Comparison of ENCODE assay signal across 23 cellular contexts in the genomic region with DNA sequence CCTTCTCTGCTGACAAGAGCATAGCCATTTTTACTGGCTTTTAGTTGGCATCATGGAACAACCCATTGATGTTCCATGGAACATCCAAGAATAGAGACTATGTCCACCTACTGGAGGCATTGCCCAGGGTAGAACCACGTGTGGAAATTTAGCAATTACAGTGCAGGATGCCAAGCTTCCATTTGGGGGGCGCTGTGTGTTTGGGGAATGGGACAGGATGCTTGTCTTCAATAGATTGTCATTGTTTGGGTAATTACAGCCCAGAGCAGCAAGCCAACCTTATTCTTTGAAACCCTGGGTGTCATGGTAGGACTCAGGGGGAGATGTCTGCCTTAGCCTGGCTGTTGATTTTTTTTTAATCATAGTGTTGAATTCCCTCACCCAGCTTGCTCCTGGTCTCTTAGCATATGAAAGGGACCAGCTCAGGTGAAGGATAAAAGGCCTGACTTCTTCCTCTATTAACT.
DNase-seq lines count a peak whose midpoint lies in the region; ATAC-seq, FAIRE-seq and TF ChIP-seq lines count a peak whose summit lies in the region.
"Had no signal": no experiment of that assay in that cellular context is flagged by ENCODE, and none has a peak within 500 bp of the region (broad histone marks: within the 10 kb centered on the region; RNA-seq: fewer than 3 reads in every experiment).

No MANE protein-coding gene starts in this region.

- RAD21 ChIA-PET in GM12878 (lab: Charles Lee; ENCODE audit: unreplicated experiment), result interaction anchor here (0.6 to 4.3 kb wide), 5 partner anchors 19 to 119 kb away, joined by 3 to 60 read pairs (median 3); no protein-coding TSS in a partner anchor

- peaks cover 83% of the 10 kb centered on the region for H3K36me3 ChIP-seq in DND-41 (ENCODE audit: insufficient read depth, low read length)
- no peaks in the 10 kb centered on the region for H3K36me3 ChIP-seq in H7 (replicated peaks; ENCODE audit: control insufficient read depth, insufficient read depth, low read length)
- peaks cover 15 to 37% of the 10 kb centered on the region in 2 experiments for H3K36me3 ChIP-seq in GM12878 (ENCODE audit: control insufficient read depth in 2 of 2, insufficient read depth in 2 of 2, low read length in 1 of 2)
- H3K36me3 ChIP-seq: thyroid gland had no signal

- H3K4me3 ChIP-seq in DND-41 (ENCODE audit: low read depth in 1 of 2, low read length in 2 of 2) (no peak overlapping the region), H7 (ENCODE audit: insufficient read depth, low read depth, low read length) (no peak overlapping the region), GM12878 (no peak overlapping the region)
- H3K4me3 ChIP-seq: BLaER1 treated with 17β-estradiol and CSF1 and Interleukin-3, amounts not matched to agents 10 nM and 100 nM; mucosa of descending colon; thyroid gland had no signal

- SMC1A ChIA-PET in GM12878 (lab: Charles Lee; ENCODE audit: uncharacterized antibody, unreplicated experiment), result interaction anchor here (1.1 to 16.6 kb wide), 8 partner anchors 10 to 89 kb away, joined by 3 to 368 read pairs (median 29); no protein-coding TSS in a partner anchor

- H3K27ac ChIP-seq in DND-41 (ENCODE audit: low read length) (no peak overlapping the region), GM12878 (ENCODE audit: control insufficient read depth, insufficient read depth) (no peak overlapping the region)
- H3K27ac ChIP-seq: BLaER1 treated with 17β-estradiol and CSF1 and Interleukin-3, amounts not matched to agents 10 nM and 100 nM; thyroid gland had no signal

- H3K79me2 ChIP-seq in DND-41 (ENCODE audit: insufficient read depth, low read length) (peaks cover 5% of the 10 kb centered on the region; the same call in 1 of the 2 replicates), GM12878 (ENCODE audit: control insufficient read depth, insufficient read depth, low read length) (peaks cover 11% of the 10 kb centered on the region)

- no peak for FAIRE-seq in GM12878 (lab: Jason Lieb, UNC)
- FAIRE-seq: HTR-8/SVneo had no signal

- TF ChIP-seq POLR2A in GM12878 (IDR thresholded peaks at IDR 0.05; ENCODE audit: low read depth, low read length), result no peak

- H3K9me3 ChIP-seq in DND-41 (ENCODE audit: insufficient read depth, low read length, severe bottlenecking), result no peaks in the 10 kb centered on the region
- H3K9me3 ChIP-seq in GM12878 (replicated peaks; ENCODE audit: control insufficient read depth, insufficient read depth, low read length), result no peaks in the 10 kb centered on the region
- H3K9me3 ChIP-seq: mucosa of descending colon, SK-N-SH, thyroid gland had no signal

- H2AFZ ChIP-seq in DND-41 (ENCODE audit: low read depth, low read length), result no peak overlapping the region
- no peak overlapping the region for H2AFZ ChIP-seq in GM12878 (ENCODE audit: control insufficient read depth, low read depth, low read length)

- peaks cover 12% of the 10 kb centered on the region; the same call in 1 of the 2 replicates for H4K20me1 ChIP-seq in DND-41 (ENCODE audit: insufficient read depth, low read length)
- no peaks in the 10 kb centered on the region for H4K20me1 ChIP-seq in GM12878 (ENCODE audit: control insufficient read depth, insufficient read depth)

- H3K4me1 ChIP-seq in DND-41 (ENCODE audit: insufficient read depth, low read length) (no peaks in the 10 kb centered on the region), GM12878 (ENCODE audit: control insufficient read depth, insufficient read depth, low read length) (peaks cover 42% of the 10 kb centered on the region)
- H3K4me1 ChIP-seq: thyroid gland had no signal

- in situ Hi-C loops in GM12878 (cut with MboI), result no loop called here

- CTCF ChIA-PET in GM12878 (lab: Yijun Ruan, JAX), result no interaction called here

- 100% methylated on average over 2 of the region's 2 CpGs for WGBS in GM12878 (ENCODE audit: insufficient coverage, insufficient replicate concordance, low lambda C conversion rate, missing lambda C conversion rate)

- TF ChIP-seq RAD21 in GM12878 (IDR thresholded peaks at IDR 0.05; ENCODE audit: insufficient read depth, low read depth, low read length), result peak; percentile 31; the same call in 1 of the 2 replicates

- DNase-seq in DND-41 (no peak), H7 (peak; percentile 74), GM12878 (ENCODE audit: low read depth, low spot score) (no peak), iPS-NIHi11 (ENCODE audit: low spot score) (peak; percentile 44), HCEC 1CT (no peak), C1 segment of cervical spinal cord (lab: John Stamatoyannopoulos, UW) (no peak)
- DNase-seq: activated CD4-positive, alpha-beta T cell treated with anti-CD3 and anti-CD28 coated beads for 48 hours; activated naive CD4-positive, alpha-beta T cell treated with anti-CD3 and anti-CD28 coated beads, Interleukin-2, amount 50 U/mL, for 16 hours; anterior cingulate cortex; GOT3; mucosa of descending colon; NCI-H1694; NCI-H2171; NCI-H526; nephron progenitor cell; SK-N-SH; stimulated activated CD4-positive, alpha-beta T cell treated with anti-CD3 and anti-CD28 coated beads, Interleukin-15, amount 100 ng/mL, for 24 hours; T-helper 2 cell had no signal

- intact Hi-C loops in GM12878 (cut with micrococcal nuclease; ENCODE audit: unreplicated experiment), result loop anchor here (5.0 kb wide), 1 partner anchor 41 kb away; no protein-coding TSS in a partner anchor

- ATAC-seq in DND-41 (ENCODE audit: insufficient read depth, low read depth), result no peak
- ATAC-seq in GM12878, result no peak
- no peak for ATAC-seq in GM21529 (IDR thresholded peaks at IDR 0.05; ENCODE audit: unreplicated experiment)
- no peak for ATAC-seq in HG03045 (IDR thresholded peaks at IDR 0.05; ENCODE audit: unreplicated experiment)
- ATAC-seq: mucosa of descending colon had no signal

- H3K4me2 ChIP-seq in DND-41 (ENCODE audit: insufficient read depth, low read length), result no peak overlapping the region
- no peak overlapping the region for H3K4me2 ChIP-seq in GM12878 (ENCODE audit: control insufficient read depth, insufficient read depth)
- H3K4me2 ChIP-seq: SK-N-SH had no signal

- peak; percentile 16 for TF ChIP-seq CTCF in DND-41 (IDR thresholded peaks at IDR 0.05; ENCODE audit: borderline replicate concordance, extremely low read depth, low read length, poor library complexity, severe bottlenecking)
- TF ChIP-seq CTCF in GM12878 (IDR thresholded peaks at IDR 0.05 in 2 of 3, conservative IDR thresholded peaks at IDR 0.05 in 1 of 3; ENCODE audit: control insufficient read depth in 2 of 3, extremely low read depth in 1 of 3, insufficient read depth in 1 of 3, low read depth in 3 of 3, low read length in 3 of 3), result no peak; a peak in 1 of 6 replicates

- POLR2A ChIA-PET in GM12878 (lab: Charles Lee), result no interaction called here

- no peak overlapping the region for H3K9ac ChIP-seq in DND-41 (ENCODE audit: low read depth, low read length)
- no peak overlapping the region for H3K9ac ChIP-seq in GM12878 (ENCODE audit: control insufficient read depth, insufficient read depth, low read length)
- H3K9ac ChIP-seq: BLaER1 treated with 17β-estradiol and CSF1 and Interleukin-3, amounts not matched to agents 10 nM and 100 nM; SK-N-SH had no signal

- BruUV-seq in GM12878 (replicated peaks; lab: Mats Ljungman, UMichigan), result no TSS peak

- TF ChIP-seq EP300 in GM12878 (IDR thresholded peaks at IDR 0.05; ENCODE audit: borderline replicate concordance in 1 of 2, control insufficient read depth in 1 of 2, low read depth in 2 of 2, low read length in 2 of 2), result no peak

- no peaks in the 10 kb centered on the region for H3K27me3 ChIP-seq in DND-41 (ENCODE audit: insufficient read depth, low read length, poor library complexity)
- no peaks in the 10 kb centered on the region for H3K27me3 ChIP-seq in H7 (ENCODE audit: control insufficient read depth, insufficient read depth, low read length)
- H3K27me3 ChIP-seq in GM12878 (replicated peaks in 1 of 2; ENCODE audit: control insufficient read depth in 2 of 2, insufficient read depth in 2 of 2, low read length in 1 of 2), result no peaks in the 10 kb centered on the region
- H3K27me3 ChIP-seq: BLaER1 treated with 17β-estradiol and CSF1 and Interleukin-3, amounts not matched to agents 10 nM and 100 nM; thyroid gland had no signal

TF ChIP-seq in GM12878, 131 proteins besides CTCF, POLR2A, EP300 and RAD21 (continues in another document):
- no peak for TF ChIP-seq ZBED1 (IDR thresholded peaks at IDR 0.05; ENCODE audit: borderline replicate concordance)
- no peak for TF ChIP-seq IKZF1 (conservative IDR thresholded peaks at IDR 0.05)
- TF ChIP-seq, protein P1, sequence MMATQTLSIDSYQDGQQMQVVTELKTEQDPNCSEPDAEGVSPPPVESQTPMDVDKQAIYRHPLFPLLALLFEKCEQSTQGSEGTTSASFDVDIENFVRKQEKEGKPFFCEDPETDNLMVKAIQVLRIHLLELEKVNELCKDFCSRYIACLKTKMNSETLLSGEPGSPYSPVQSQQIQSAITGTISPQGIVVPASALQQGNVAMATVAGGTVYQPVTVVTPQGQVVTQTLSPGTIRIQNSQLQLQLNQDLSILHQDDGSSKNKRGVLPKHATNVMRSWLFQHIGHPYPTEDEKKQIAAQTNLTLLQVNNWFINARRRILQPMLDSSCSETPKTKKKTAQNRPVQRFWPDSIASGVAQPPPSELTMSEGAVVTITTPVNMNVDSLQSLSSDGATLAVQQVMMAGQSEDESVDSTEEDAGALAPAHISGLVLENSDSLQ (IDR thresholded peaks at IDR 0.05), result no peak
- TF ChIP-seq SPI1 (IDR thresholded peaks at IDR 0.05; ENCODE audit: borderline replicate concordance, insufficient read depth, low read depth, low read length), result no peak

Comparison
In these comparisons a context has a peak if more than half of its experiments do, and no peak if none do; other contexts are left out.
1. DNase-seq: peak in H7 (single experiment) and iPS-NIHi11 (single experiment); none in DND-41 (single experiment), GM12878 (single experiment), HCEC 1CT (single experiment) and C1 segment of cervical spinal cord (0 of 14).